17 cellular contexts compared by ENCODE assay signal in the genomic region with DNA sequence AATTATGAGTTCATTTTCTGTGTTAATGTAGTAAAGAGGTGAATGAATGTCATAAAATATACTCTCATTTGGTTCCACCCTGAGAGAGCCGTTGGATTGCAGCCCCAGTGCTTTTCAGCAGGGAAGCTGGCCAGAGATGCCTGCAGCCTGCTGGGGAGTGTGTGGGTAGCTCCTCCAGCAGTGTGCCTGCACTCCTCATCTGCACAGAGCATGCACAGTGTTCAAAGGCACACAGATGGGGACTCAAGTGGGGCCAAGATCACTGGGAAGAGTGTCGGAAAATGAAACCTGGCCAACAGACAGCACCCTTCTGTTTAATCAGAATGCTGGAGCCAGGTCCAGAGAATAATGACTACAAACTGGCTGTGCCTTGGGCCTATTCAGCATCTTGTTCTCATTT.
DNase-seq lines count a peak whose midpoint lies in the region; ATAC-seq and TF ChIP-seq lines count a peak whose summit lies in the region.
"Had no signal": no experiment of that assay in that cellular context is flagged by ENCODE, and none has a peak within 500 bp of the region (broad histone marks: within the 10 kb centered on the region; RNA-seq: fewer than 3 reads in every experiment).

No MANE protein-coding gene starts in this region.

- no peak overlapping the region for H3K9ac ChIP-seq in parathyroid adenoma

- no peak for TF ChIP-seq CTCF in parathyroid adenoma (IDR thresholded peaks at IDR 0.05)
- TF ChIP-seq CTCF in foreskin fibroblast (IDR thresholded peaks at IDR 0.05; ENCODE audit: low read depth, low read length): no peak

- H2AFZ ChIP-seq in parathyroid adenoma: peak overlapping the region; percentile 60

- no peaks in the 10 kb centered on the region for H3K27me3 ChIP-seq in parathyroid adenoma (ENCODE audit: control insufficient read depth, insufficient read depth, low read length)
- H3K27me3 ChIP-seq: colonic mucosa had no signal

- H3K36me3 ChIP-seq in parathyroid adenoma (ENCODE audit: control insufficient read depth, insufficient read depth, low read length): no peaks in the 10 kb centered on the region
- H3K36me3 ChIP-seq: colonic mucosa had no signal

- H3K9me3 ChIP-seq in parathyroid adenoma (ENCODE audit: control insufficient read depth, low read length): no peaks in the 10 kb centered on the region
- H3K9me3 ChIP-seq: colonic mucosa had no signal

- no peaks in the 10 kb centered on the region for H3K79me2 ChIP-seq in parathyroid adenoma

- H3K4me1 ChIP-seq in parathyroid adenoma: peaks cover 16% of the 10 kb centered on the region
- H3K4me1 ChIP-seq: colonic mucosa had no signal

- no peak overlapping the region for H3K4me2 ChIP-seq in parathyroid adenoma (ENCODE audit: low read length)

- ATAC-seq in HG03432 (IDR thresholded peaks at IDR 0.05; ENCODE audit: unreplicated experiment): no peak
- ATAC-seq: activated naive CD4-positive, alpha-beta T cell treated with anti-CD3 and anti-CD28 coated beads, Interleukin-2, amount 50 U/mL, for 72 hours; K562; naive thymus-derived CD8-positive, alpha-beta T cell; Panc1 had no signal

- H3K27ac ChIP-seq in parathyroid adenoma: peak overlapping the region; percentile 95
- H3K27ac ChIP-seq: colonic mucosa had no signal

- H3K4me3 ChIP-seq in parathyroid adenoma (ENCODE audit: low read depth, low read length) (no peak overlapping the region), foreskin fibroblast (ENCODE audit: low read depth in 1 of 2, low read length in 2 of 2) (no peak overlapping the region)
- H3K4me3 ChIP-seq: colonic mucosa, K562 had no signal

- DNase-seq in DMS79 (lab: John Stamatoyannopoulos, UW): peak; percentile 57
- DNase-seq in NCI-H2171 treated with DMSO at 0.1 percent for 48 hours (lab: John Stamatoyannopoulos, UW): peak; percentile 86
- peak; percentile 15 for DNase-seq in cerebellar cortex (ENCODE audit: low spot score)
- no peak for DNase-seq in foreskin fibroblast
- no peak for DNase-seq in UCSD-AML1 (lab: John Stamatoyannopoulos, UW; ENCODE audit: unreplicated experiment)
- DNase-seq: CD8-positive, alpha-beta memory T cell; colonic mucosa; islet precursor cell; mesenchymal stem cell; naive thymus-derived CD8-positive, alpha-beta T cell; NCI-H2081 treated with DMSO at 0.1 percent for 48 hours; NCI-H774 had no signal

Comparison
In these comparisons a context has a peak if more than half of its experiments do, and no peak if none do; other contexts are left out.
1. DNase-seq: peak in DMS79 (single experiment), NCI-H2171 treated with DMSO at 0.1 percent for 48 hours (single experiment) and cerebellar cortex (single experiment); none in foreskin fibroblast (0 of 2) and UCSD-AML1 (single experiment).